In genomic region chr5:144598451-144599068, GRCh38 we compare ENCODE assay signal across 12 cellular contexts.
DNase-seq lines count a peak whose midpoint lies in the region; ATAC-seq lines count a peak whose summit lies in the region.
"Had no signal": no experiment of that assay in that cellular context is flagged by ENCODE, and none has a peak within 500 bp of the region (broad histone marks: within the 10 kb centered on the region; RNA-seq: fewer than 3 reads in every experiment).

No MANE protein-coding gene starts in this region.

- ATAC-seq in left cardiac atrium (peak; percentile 62 to 71), HG02981 (IDR thresholded peaks at IDR 0.05; ENCODE audit: unreplicated experiment) (no peak)

- H3K9me3 ChIP-seq in GM23248 (ENCODE audit: low read depth) (no peaks in the 10 kb centered on the region), skeletal muscle satellite cell (replicated peaks; ENCODE audit: low read length) (no peaks in the 10 kb centered on the region)

- H3K79me2 ChIP-seq in GM23248 (ENCODE audit: insufficient read depth) = no peaks in the 10 kb centered on the region

- intact Hi-C loops in left cardiac atrium (cut with DNase I) = no loop called here

- DNase-seq in GM23248 (peak; percentile 17), NCI-H524 treated with DMSO at 0.1 percent for 48 hours (lab: John Stamatoyannopoulos, UW) (peak; percentile 4), left cardiac atrium (peak; percentile 38), SW480 (ENCODE audit: low spot score) (no peak), DMS114 treated with DMSO at 0.1 percent for 48 hours (lab: John Stamatoyannopoulos, UW; ENCODE audit: unreplicated experiment) (no peak)
- no peak for DNase-seq in stimulated activated CD4-positive, alpha-beta T cell treated with anti-CD3 and anti-CD28 coated beads, Interleukin-4, amount 100 ng/mL, for 4 hours
- DNase-seq: activated T-cell treated with anti-CD3 and anti-CD28 coated beads, Interleukin-2, amount 50 U/mL, for 4 hours; effector CD8-positive, alpha-beta T cell; islet precursor cell; MM.1S had no signal

- no peaks in the 10 kb centered on the region for H3F3A ChIP-seq in GM23248 (ENCODE audit: insufficient read depth)

- in situ Hi-C loops in GM23248 (cut with MboI) = no loop called here

- H3K4me1 ChIP-seq in GM23248 (ENCODE audit: insufficient read depth) = no peaks in the 10 kb centered on the region
- H3K4me1 ChIP-seq in skeletal muscle satellite cell (ENCODE audit: control insufficient read depth, insufficient read depth, low read length) = peaks cover 5% of the 10 kb centered on the region

- H3K36me3 ChIP-seq in GM23248 (ENCODE audit: low read depth) (no peaks in the 10 kb centered on the region), skeletal muscle satellite cell (ENCODE audit: insufficient read depth, low read length) (no peaks in the 10 kb centered on the region)

- H3K9ac ChIP-seq in GM23248 = no peak overlapping the region
- no peak overlapping the region for H3K9ac ChIP-seq in skeletal muscle satellite cell (ENCODE audit: low read depth, low read length)

- 2 to 4% methylated on average over 29 to 30 of the region's 30 CpGs for WGBS in GM23248 (ENCODE audit: low coverage in 1 of 2, low lambda C conversion rate in 2 of 2, missing lambda C conversion rate in 2 of 2), 2 experiments

- H4K20me1 ChIP-seq in GM23248 (ENCODE audit: insufficient read depth) = no peaks in the 10 kb centered on the region

- H3K27me3 ChIP-seq in GM23248 (replicated peaks; ENCODE audit: insufficient read depth) (peaks cover 4% of the 10 kb centered on the region), skeletal muscle satellite cell (ENCODE audit: control insufficient read depth, insufficient read depth, low read length) (peaks cover 14% of the 10 kb centered on the region)

- H3K4me3 ChIP-seq in GM23248 = peak overlapping the region; percentile 43; the same call in 1 of the 2 replicates
- H3K4me3 ChIP-seq in skeletal muscle satellite cell (ENCODE audit: low read length) = peak overlapping the region; percentile 51

- H3K9me2 ChIP-seq in GM23248 (ENCODE audit: insufficient read depth) = no peaks in the 10 kb centered on the region

- H3K4me2 ChIP-seq in GM23248 (ENCODE audit: unreplicated experiment) (no peak overlapping the region), skeletal muscle satellite cell (ENCODE audit: low read length) (peak overlapping the region; percentile 72)

- H2AFZ ChIP-seq in GM23248 = peak overlapping the region; percentile 35; the same call in 1 of the 2 replicates

- no peak overlapping the region for H3K27ac ChIP-seq in GM23248

Comparison
In these comparisons a context has a peak if more than half of its experiments do, and no peak if none do; other contexts are left out.
1. DNase-seq: peak in GM23248 (single experiment), NCI-H524 treated with DMSO at 0.1 percent for 48 hours (single experiment) and left cardiac atrium (single experiment); none in stimulated activated CD4-positive, alpha-beta T cell treated with anti-CD3 and anti-CD28 coated beads, Interleukin-4, amount 100 ng/mL, for 4 hours (0 of 2), SW480 (single experiment) and DMS114 treated with DMSO at 0.1 percent for 48 hours (single experiment).